Comparison of ENCODE assay signal across 19 cellular contexts in the genomic region with DNA sequence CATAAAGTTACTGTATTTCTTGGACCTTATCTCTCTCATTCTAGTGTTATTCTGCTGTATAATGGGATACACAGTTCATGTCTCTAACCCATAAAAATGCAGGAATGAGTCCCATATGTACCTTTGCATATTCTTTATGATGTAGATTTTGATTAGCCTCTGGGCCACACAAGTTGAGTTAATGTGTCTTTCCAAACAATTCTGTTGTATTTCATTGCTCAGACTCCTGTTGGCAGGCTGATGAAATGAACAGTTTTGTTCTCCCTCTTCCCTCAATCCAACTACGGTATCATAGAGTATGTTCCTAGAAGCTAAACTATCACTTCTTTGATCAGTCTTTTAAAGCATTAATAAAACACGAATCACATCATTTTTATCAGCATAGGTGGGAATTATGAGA.
A peak's percentile ranks its signal among the peaks of the same experiment; 100 is the strongest.
DNase-seq lines count a peak whose midpoint lies in the region; ATAC-seq and TF ChIP-seq lines count a peak whose summit lies in the region.
"Had no signal": no experiment of that assay in that cellular context is flagged by ENCODE, and none has a peak within 500 bp of the region (broad histone marks: within the 10 kb centered on the region; RNA-seq: fewer than 3 reads in every experiment).

No MANE protein-coding gene starts in this region.

- POLR2A ChIA-PET in WTC11 (lab: Charles Lee): no interaction called here

- peaks cover 24% of the 10 kb centered on the region; the same call in 2 of the 3 replicates for H3K4me1 Mint-ChIP-seq in GM23338
- H3K4me1 Mint-ChIP-seq in WTC11: peaks cover 26% of the 10 kb centered on the region
- no peaks in the 10 kb centered on the region for H3K4me1 Mint-ChIP-seq in neural progenitor cell
- H3K4me1 Mint-ChIP-seq: B cell had no signal

- no peak overlapping the region for H3K9ac ChIP-seq in neural progenitor cell
- H3K9ac ChIP-seq: BLaER1 treated with 17β-estradiol and CSF1 and Interleukin-3, amounts not matched to agents 10 nM and 100 nM had no signal

- ATAC-seq in GM23338: peak; percentile 52; the same call in 2 of the 3 replicates
- peak; percentile 71 for ATAC-seq in WTC11
- no peak for ATAC-seq in HG03159 (IDR thresholded peaks at IDR 0.05; ENCODE audit: unreplicated experiment)
- ATAC-seq: A549; CD8-positive, alpha-beta T cell had no signal

- no peaks in the 10 kb centered on the region for H3K27me3 ChIP-seq in GM23338 (ENCODE audit: insufficient read depth)
- no peaks in the 10 kb centered on the region for H3K27me3 ChIP-seq in HAP-1 (ENCODE audit: low read depth)
- no peaks in the 10 kb centered on the region for H3K27me3 ChIP-seq in neural progenitor cell
- H3K27me3 ChIP-seq: BLaER1 treated with 17β-estradiol and CSF1 and Interleukin-3, amounts not matched to agents 10 nM and 100 nM had no signal

- H3F3A ChIP-seq in GM23338 (replicated peaks; ENCODE audit: low read depth): no peaks in the 10 kb centered on the region
- H3F3A ChIP-seq in neural progenitor cell (ENCODE audit: low read depth): no peaks in the 10 kb centered on the region

- H2AFZ ChIP-seq in GM23338 (no peak overlapping the region), neural progenitor cell (replicated peaks) (peak overlapping the region; percentile 50)

- H3K27me3 Mint-ChIP-seq in GM23338 (ENCODE audit: insufficient read depth, low read depth, poor library complexity): no peaks in the 10 kb centered on the region
- H3K27me3 Mint-ChIP-seq in WTC11 (ENCODE audit: low read depth): no peaks in the 10 kb centered on the region
- H3K27me3 Mint-ChIP-seq in neural progenitor cell (ENCODE audit: insufficient read depth, low read depth): no peaks in the 10 kb centered on the region

- H3K36me3 ChIP-seq in GM23338 (ENCODE audit: insufficient read depth): no peaks in the 10 kb centered on the region
- no peaks in the 10 kb centered on the region for H3K36me3 ChIP-seq in HAP-1 (replicated peaks)
- H3K36me3 ChIP-seq in neural progenitor cell: no peaks in the 10 kb centered on the region
- H3K36me3 ChIP-seq: BLaER1 treated with 17β-estradiol and CSF1 and Interleukin-3, amounts not matched to agents 10 nM and 100 nM had no signal

- H3K36me3 Mint-ChIP-seq in GM23338 (ENCODE audit: low read depth) (no peaks in the 10 kb centered on the region), WTC11 (no peaks in the 10 kb centered on the region), neural progenitor cell (no peaks in the 10 kb centered on the region)
- H3K36me3 Mint-ChIP-seq: CD8-positive, alpha-beta T cell had no signal

- CTCF ChIA-PET in WTC11 (lab: Charles Lee): interaction anchor here (0.8 to 1.5 kb wide), 3 partner anchors 11 to 82 kb away, joined by 3 read pairs; no protein-coding TSS in a partner anchor

- H3K4me3 Mint-ChIP-seq in GM23338 (no peak overlapping the region), WTC11 (no peak overlapping the region), neural progenitor cell (no peak overlapping the region)
- H3K4me3 Mint-ChIP-seq: B cell; CD4-positive, alpha-beta T cell; CD8-positive, alpha-beta T cell had no signal

- no peaks in the 10 kb centered on the region for H3K79me2 ChIP-seq in GM23338 (replicated peaks; ENCODE audit: insufficient read depth)
- H3K79me2 ChIP-seq in neural progenitor cell (ENCODE audit: low read depth): no peaks in the 10 kb centered on the region

- no peaks in the 10 kb centered on the region for H3K9me2 ChIP-seq in GM23338 (ENCODE audit: insufficient read depth)

- H4K20me1 ChIP-seq in GM23338 (replicated peaks; ENCODE audit: insufficient read depth) (no peaks in the 10 kb centered on the region), neural progenitor cell (ENCODE audit: low read depth) (no peaks in the 10 kb centered on the region)
- H4K20me1 ChIP-seq: BLaER1 treated with 17β-estradiol and CSF1 and Interleukin-3, amounts not matched to agents 10 nM and 100 nM had no signal

- in situ Hi-C loops in HAP-1 (cut with MboI; ENCODE audit: low sequenced_read_pairs): no loop called here

- H3K9me3 Mint-ChIP-seq in GM23338: no peaks in the 10 kb centered on the region
- H3K9me3 Mint-ChIP-seq in WTC11: no peaks in the 10 kb centered on the region
- H3K9me3 Mint-ChIP-seq in neural progenitor cell: no peaks in the 10 kb centered on the region
- H3K9me3 Mint-ChIP-seq: CD4-positive, alpha-beta T cell; CD8-positive, alpha-beta T cell had no signal

- no peaks in the 10 kb centered on the region for H3K9me3 ChIP-seq in HAP-1
- H3K9me3 ChIP-seq in neural progenitor cell (ENCODE audit: low read depth): no peaks in the 10 kb centered on the region
- H3K9me3 ChIP-seq: A549; BLaER1 treated with 17β-estradiol and CSF1 and Interleukin-3, amounts not matched to agents 10 nM and 100 nM; Caco-2 had no signal

- H3K4me2 ChIP-seq in GM23338: peak overlapping the region; percentile 21
- no peak overlapping the region for H3K4me2 ChIP-seq in neural progenitor cell
- H3K4me2 ChIP-seq: A549; BLaER1 treated with 17β-estradiol and CSF1 and Interleukin-3, amounts not matched to agents 10 nM and 100 nM had no signal

- H3K4me3 ChIP-seq in GM23338: no peak overlapping the region
- H3K4me3 ChIP-seq in HAP-1: no peak overlapping the region
- H3K4me3 ChIP-seq in neural progenitor cell: no peak overlapping the region
- H3K4me3 ChIP-seq: A549; BLaER1 treated with 17β-estradiol and CSF1 and Interleukin-3, amounts not matched to agents 10 nM and 100 nM had no signal

- peaks cover 35% of the 10 kb centered on the region for H3K4me1 ChIP-seq in GM23338 (ENCODE audit: insufficient read depth)
- peaks cover 44% of the 10 kb centered on the region for H3K4me1 ChIP-seq in HAP-1
- H3K4me1 ChIP-seq in neural progenitor cell: no peaks in the 10 kb centered on the region
- H3K4me1 ChIP-seq: A549; BLaER1 treated with 17β-estradiol and CSF1 and Interleukin-3, amounts not matched to agents 10 nM and 100 nM had no signal

- H3K27ac ChIP-seq in GM23338 (ENCODE audit: low read depth) (no peak overlapping the region), neural progenitor cell (no peak overlapping the region)
- H3K27ac ChIP-seq: 22Rv1; A549; BLaER1 treated with 17β-estradiol and CSF1 and Interleukin-3, amounts not matched to agents 10 nM and 100 nM; C4-2B had no signal

- TF ChIP-seq CTCF in GM23338 (conservative IDR thresholded peaks at IDR 0.05; ENCODE audit: low read depth in 2 of 2) (no peak), WTC11 (IDR thresholded peaks at IDR 0.05) (no peak), neural progenitor cell (IDR thresholded peaks at IDR 0.05) (no peak)

- H3K27ac Mint-ChIP-seq in GM23338 (peak overlapping the region; percentile 81), WTC11 (no peak overlapping the region), neural progenitor cell (no peak overlapping the region)
- H3K27ac Mint-ChIP-seq: B cell; CD4-positive, alpha-beta T cell; CD8-positive, alpha-beta T cell had no signal

- DNase-seq in GM23338 (ENCODE audit: low spot score) (peak; percentile 42), HAP-1 (ENCODE audit: low spot score in 2 of 2) (peak; percentile 43 to 94), WTC11 (ENCODE audit: low spot score) (no peak), neural progenitor cell (ENCODE audit: low spot score) (no peak), hepatic stellate cell (ENCODE audit: low spot score) (no peak)
- no peak for DNase-seq in stimulated activated CD4-positive, alpha-beta T cell treated with anti-CD3 and anti-CD28 coated beads, Interleukin-2, amount 100 ng/mL, for 48 hours
- DNase-seq: AML-193; Caco-2; Calu3; CD4-positive, alpha-beta T cell; CD8-positive, alpha-beta T cell; DMS79 treated with DMSO at 0.1 percent for 48 hours; GF-D8 had no signal

TF ChIP-seq in WTC11, 78 proteins besides CTCF, POLR2A, EP300 and RAD21 (continues in another document):
- TF ChIP-seq, protein P1, sequence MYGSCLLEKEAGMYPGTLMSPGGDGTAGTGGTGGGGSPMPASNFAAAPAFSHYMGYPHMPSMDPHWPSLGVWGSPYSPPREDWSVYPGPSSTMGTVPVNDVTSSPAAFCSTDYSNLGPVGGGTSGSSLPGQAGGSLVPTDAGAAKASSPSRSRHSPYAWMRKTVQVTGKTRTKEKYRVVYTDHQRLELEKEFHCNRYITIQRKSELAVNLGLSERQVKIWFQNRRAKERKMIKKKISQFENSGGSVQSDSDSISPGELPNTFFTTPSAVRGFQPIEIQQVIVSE (CRISPR knock-in tag; IDR thresholded peaks at IDR 0.05; ENCODE audit: borderline replicate concordance): no peak
- TF ChIP-seq ZNF425 (CRISPR knock-in tag; conservative IDR thresholded peaks at IDR 0.05) (no peak), ETV6 (CRISPR knock-in tag; IDR thresholded peaks at IDR 0.05) (no peak), MXD4 (CRISPR knock-in tag; IDR thresholded peaks at IDR 0.05; ENCODE audit: borderline replicate concordance) (no peak), USF1 (CRISPR knock-in tag; IDR thresholded peaks at IDR 0.05) (no peak), ATF1 (CRISPR knock-in tag; IDR thresholded peaks at IDR 0.05) (no peak), NR1H2 (CRISPR knock-in tag; IDR thresholded peaks at IDR 0.05) (no peak)

Comparison
In these comparisons a context has a peak if more than half of its experiments do, and no peak if none do; other contexts are left out.
1. DNase-seq: peak in GM23338 (single experiment) and HAP-1 (2 of 2); none in WTC11 (single experiment), neural progenitor cell (single experiment), hepatic stellate cell (single experiment) and stimulated activated CD4-positive, alpha-beta T cell treated with anti-CD3 and anti-CD28 coated beads, Interleukin-2, amount 100 ng/mL, for 48 hours (0 of 2).